16 cellular contexts compared by ENCODE assay signal in the genomic region with DNA sequence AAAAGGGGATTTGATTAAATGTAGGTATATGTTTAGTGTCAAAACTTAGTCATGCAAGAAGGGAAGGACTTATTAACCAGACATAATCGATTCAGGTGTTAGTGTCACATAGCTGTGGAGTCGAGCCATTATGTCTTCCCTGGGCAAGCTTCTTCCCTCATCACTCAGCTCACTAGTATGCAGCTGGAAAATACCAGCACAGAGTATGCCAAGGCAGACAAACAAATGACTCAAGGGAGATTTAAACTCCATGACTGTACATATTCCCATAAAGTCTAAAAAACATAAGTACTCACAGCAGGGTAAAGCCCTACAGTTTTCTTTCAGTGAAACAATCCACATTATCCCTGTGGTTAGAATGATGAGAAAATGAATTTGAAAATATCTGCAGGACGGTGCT.
A peak's percentile ranks its signal among the peaks of the same experiment; 100 is the strongest.
DNase-seq lines count a peak whose midpoint lies in the region; ATAC-seq, FAIRE-seq and TF ChIP-seq lines count a peak whose summit lies in the region.
"Had no signal": no experiment of that assay in that cellular context is flagged by ENCODE, and none has a peak within 500 bp of the region (broad histone marks: within the 10 kb centered on the region; RNA-seq: fewer than 3 reads in every experiment).

No MANE protein-coding gene starts in this region.

- H3K27me3 ChIP-seq in smooth muscle cell (ENCODE audit: low read depth) (no peaks in the 10 kb centered on the region), aorta (ENCODE audit: control insufficient read depth in 1 of 2, insufficient read depth in 2 of 2, low read length in 1 of 2) (no peaks in the 10 kb centered on the region)
- H3K27me3 ChIP-seq: esophagus squamous epithelium, right lobe of liver, suprapubic skin had no signal

- FAIRE-seq in H54 (lab: Jason Lieb, UNC), result no peak

- no peaks in the 10 kb centered on the region for H3F3A ChIP-seq in smooth muscle cell (ENCODE audit: low read depth)

- intact Hi-C loops in aorta (cut with DNase I), result loop anchor here in 1 of 2 donors (5.0 kb wide), 1 partner anchor 130 kb away; no protein-coding TSS in a partner anchor

- no peaks in the 10 kb centered on the region for H4K20me1 ChIP-seq in smooth muscle cell (ENCODE audit: low read depth)

- DNase-seq in H54 (ENCODE audit: insufficient read length, low spot score), result peak; percentile 0
- peak; percentile 57 for DNase-seq in amniotic epithelial cell (ENCODE audit: low read depth)
- DNase-seq in fibroblast of the aortic adventitia (ENCODE audit: low read depth), result peak; percentile 72
- no peak for DNase-seq in smooth muscle cell (lab: John Stamatoyannopoulos, UW; ENCODE audit: unreplicated experiment)
- no peak for DNase-seq in aorta
- DNase-seq: activated CD4-positive, alpha-beta T cell treated with anti-CD3 and anti-CD28 coated beads, Interleukin-2, amount 50 U/mL, for 4 hours; central memory CD4-positive, alpha-beta T cell; esophagus squamous epithelium; islet precursor cell; NCI-H2171; right lobe of liver; T-cell had no signal

- H3K27ac ChIP-seq in smooth muscle cell (ENCODE audit: low read depth) (peak overlapping the region; percentile 81), aorta (ENCODE audit: low read depth in 1 of 2, low read length in 2 of 2) (no peak overlapping the region)
- H3K27ac ChIP-seq: esophagus squamous epithelium, right lobe of liver, suprapubic skin had no signal

- no peak for TF ChIP-seq CTCF in fibroblast of the aortic adventitia (IDR thresholded peaks at IDR 0.05; ENCODE audit: insufficient read depth, low read length)
- TF ChIP-seq CTCF in smooth muscle cell (IDR thresholded peaks at IDR 0.05; ENCODE audit: borderline replicate concordance, insufficient read depth, poor library complexity, severe bottlenecking), result no peak

- H3K36me3 ChIP-seq in smooth muscle cell (ENCODE audit: low read depth) (no peaks in the 10 kb centered on the region), aorta (ENCODE audit: control insufficient read depth in 1 of 2, insufficient read depth in 2 of 2, low read length in 1 of 2) (no peaks in the 10 kb centered on the region)
- H3K36me3 ChIP-seq: esophagus squamous epithelium, right lobe of liver, suprapubic skin had no signal

- H3K9me3 ChIP-seq in smooth muscle cell (replicated peaks; ENCODE audit: low read depth) (no peaks in the 10 kb centered on the region), aorta (ENCODE audit: control insufficient read depth, low read length) (no peaks in the 10 kb centered on the region)
- H3K9me3 ChIP-seq: esophagus squamous epithelium, right lobe of liver, suprapubic skin had no signal

- H2AFZ ChIP-seq in smooth muscle cell (ENCODE audit: low read depth), result no peak overlapping the region

- peak overlapping the region; percentile 8 for H3K9ac ChIP-seq in smooth muscle cell (ENCODE audit: low read depth)

- H3K4me2 ChIP-seq in smooth muscle cell, result peak overlapping the region; percentile 18

- no peak for TF ChIP-seq POLR2A in H54 (IDR thresholded peaks at IDR 0.05; ENCODE audit: low read depth, low read length)

- WGBS in smooth muscle cell (ENCODE audit: low lambda C conversion rate), result 41% methylated on average over 3 of the region's 3 CpGs
- WGBS in aorta, 2 donors, result 23 to 40% methylated on average over 3 of the region's 3 CpGs

- H3K4me1 ChIP-seq in smooth muscle cell (ENCODE audit: low read depth) (no peaks in the 10 kb centered on the region), aorta (ENCODE audit: control insufficient read depth in 1 of 2, insufficient read depth in 2 of 2, low read length in 2 of 2) (no peaks in the 10 kb centered on the region)
- H3K4me1 ChIP-seq: esophagus squamous epithelium, right lobe of liver, suprapubic skin had no signal

- no peak for ATAC-seq in GM18498 (IDR thresholded peaks at IDR 0.05; ENCODE audit: unreplicated experiment)
- ATAC-seq in aorta (ENCODE audit: low FRiP score), result no peak
- ATAC-seq in HG02840 (IDR thresholded peaks at IDR 0.05; ENCODE audit: low FRiP score, unreplicated experiment), result no peak
- ATAC-seq: activated T-helper 17 cell treated with anti-CD3 and anti-CD28 coated beads, Interleukin-2, amount 50 U/mL, for 72 hours; right lobe of liver; T-cell had no signal

- no peak overlapping the region for H3K4me3 ChIP-seq in fibroblast of the aortic adventitia (ENCODE audit: low read depth, low read length)
- H3K4me3 ChIP-seq in smooth muscle cell, result no peak overlapping the region
- H3K4me3 ChIP-seq in aorta (ENCODE audit: low read length in 2 of 2), result no peak overlapping the region
- H3K4me3 ChIP-seq: esophagus squamous epithelium, right lobe of liver, suprapubic skin had no signal

- H3K79me2 ChIP-seq in smooth muscle cell (ENCODE audit: low read depth), result no peaks in the 10 kb centered on the region

Comparison
In these comparisons a context has a peak if more than half of its experiments do, and no peak if none do; other contexts are left out.
1. DNase-seq: peak in H54 (single experiment), amniotic epithelial cell (single experiment) and fibroblast of the aortic adventitia (single experiment); none in smooth muscle cell (single experiment) and aorta (0 of 2).